11 cellular contexts compared by ENCODE assay signal in genomic region chr19:821976-822773, GRCh38. TPM values are rescaled to one million over a fixed set of nuclear protein-coding genes. Genes with fewer than 3 reads are reported as not detected.
A peak's percentile ranks its signal among the peaks of the same experiment; 100 is the strongest.
DNase-seq lines count a peak whose midpoint lies in the region; ATAC-seq and TF ChIP-seq lines count a peak whose summit lies in the region.
"Had no signal": no experiment of that assay in that cellular context is flagged by ENCODE, and none has a peak within 500 bp of the region (broad histone marks: within the 10 kb centered on the region; RNA-seq: fewer than 3 reads in every experiment).

No MANE protein-coding gene starts in this region.

- H3K4me1 Mint-ChIP-seq in type B pancreatic cell (ENCODE audit: unreplicated experiment) = no peaks in the 10 kb centered on the region

- H3K27me3 ChIP-seq in cardiac muscle cell = no peaks in the 10 kb centered on the region

- no peaks in the 10 kb centered on the region for H3K9me3 Mint-ChIP-seq in type B pancreatic cell

- H3K36me3 Mint-ChIP-seq in type B pancreatic cell = no peaks in the 10 kb centered on the region

- no peak for TF ChIP-seq CTCF in cardiac muscle cell (IDR thresholded peaks at IDR 0.05; ENCODE audit: low read depth, low read length)
- TF ChIP-seq CTCF in WI38 (IDR thresholded peaks at IDR 0.05; ENCODE audit: low read depth, low read length) = no peak
- no peak for TF ChIP-seq CTCF in type B pancreatic cell (conservative IDR thresholded peaks at IDR 0.05)

- no peaks in the 10 kb centered on the region for H3K9me3 ChIP-seq in cardiac muscle cell (ENCODE audit: low read depth)
- H3K9me3 ChIP-seq: BLaER1 treated with 17β-estradiol and CSF1 and Interleukin-3, amounts not matched to agents 10 nM and 100 nM had no signal

- intact Hi-C loops in left ventricle myocardium superior (cut with micrococcal nuclease) = no loop called here

- no peaks in the 10 kb centered on the region for H3K36me3 ChIP-seq in cardiac muscle cell
- H3K36me3 ChIP-seq: BLaER1 treated with 17β-estradiol and CSF1 and Interleukin-3, amounts not matched to agents 10 nM and 100 nM had no signal

- no peak for ATAC-seq in left ventricle myocardium superior
- no peak for ATAC-seq in HG03097 (IDR thresholded peaks at IDR 0.05; ENCODE audit: low FRiP score, unreplicated experiment)

- H3K4me3 ChIP-seq in cardiac muscle cell (peak overlapping the region; percentile 97), WI38 (ENCODE audit: low read depth, low read length) (peak overlapping the region; percentile 54; the same call in 1 of the 2 replicates)
- H3K4me3 ChIP-seq: BLaER1 treated with 17β-estradiol and CSF1 and Interleukin-3, amounts not matched to agents 10 nM and 100 nM had no signal

- no peaks in the 10 kb centered on the region for H3K27me3 Mint-ChIP-seq in type B pancreatic cell

- peak overlapping the region; percentile 63 for H3K4me3 Mint-ChIP-seq in type B pancreatic cell

- no peak overlapping the region for H3K27ac ChIP-seq in cardiac muscle cell
- H3K27ac ChIP-seq: BLaER1 treated with 17β-estradiol and CSF1 and Interleukin-3, amounts not matched to agents 10 nM and 100 nM had no signal

- peak in 1 of 2 donors; percentile 71 for DNase-seq in cardiac muscle cell (ENCODE audit: low read depth in 1 of 2, low spot score in 1 of 2)
- DNase-seq in left ventricle myocardium superior = no peak
- peak; percentile 90 for DNase-seq in left kidney (ENCODE audit: low read depth, low spot score)
- peak; percentile 78 for DNase-seq in type B pancreatic cell (ENCODE audit: extremely low spot score, unreplicated experiment)
- DNase-seq in AML-193 (lab: John Stamatoyannopoulos, UW) = no peak
- no peak for DNase-seq in activated gamma-delta T cell treated with Interleukin-2 at 50 U/mL for 16 hours
- DNase-seq: NCI-H1105 treated with DMSO at 0.1 percent for 48 hours had no signal

- no peaks in the 10 kb centered on the region for H3K4me1 ChIP-seq in cardiac muscle cell (ENCODE audit: low read depth)

- no peak overlapping the region for H3K27ac Mint-ChIP-seq in type B pancreatic cell

RNA-seq across cellular contexts. Expression of gene PLPPR3, which starts 0.4 kb away (rescaled TPM):
- 70.8 and 88.2 TPM in 2 replicates for total RNA-seq in cardiac muscle cell
- polyA plus RNA-seq in cardiac muscle cell = 65.7 and 92.9 TPM in 2 replicates
- not detected for total RNA-seq in left ventricle myocardium superior
- total RNA-seq in type B pancreatic cell (ENCODE audit: low replicate concordance) = 9.9 and 29.2 TPM in 2 replicates

RNA-seq across cellular contexts. Expression of gene AZU1, which starts 5.5 kb away (rescaled TPM):
- 1.4 and 5.7 TPM in 2 replicates for total RNA-seq in cardiac muscle cell
- polyA plus RNA-seq in cardiac muscle cell = 1.5 and 5.6 TPM in 2 replicates
- not detected for total RNA-seq in left ventricle myocardium superior
- total RNA-seq in type B pancreatic cell (ENCODE audit: low replicate concordance) = 0.41 TPM in 1 of 2 replicates, not detected in the other
- total RNA-seq: SK-MEL-5 had no signal

RNA-seq across cellular contexts. Expression of gene PRTN3, which starts 18.6 kb away (rescaled TPM):
- total RNA-seq in cardiac muscle cell (0.60 TPM in 1 of 2 replicates, not detected in the other), left ventricle myocardium superior (not detected), type B pancreatic cell (ENCODE audit: low replicate concordance) (0.45 TPM in 1 of 2 replicates, not detected in the other)
- 0.44 and 0.57 TPM in 2 replicates for polyA plus RNA-seq in cardiac muscle cell
- total RNA-seq: SK-MEL-5 had no signal

RNA-seq across cellular contexts. Expression of gene PTBP1, which starts 24.9 kb away (rescaled TPM):
- total RNA-seq in cardiac muscle cell = 92.0 and 92.7 TPM in 2 replicates
- 110 and 111 TPM in 2 replicates for polyA plus RNA-seq in cardiac muscle cell
- 58.1 TPM for total RNA-seq in left ventricle myocardium superior
- total RNA-seq in type B pancreatic cell (ENCODE audit: low replicate concordance) = 416 and 496 TPM in 2 replicates

RNA-seq across cellular contexts. Expression of gene ELANE, which starts 29.9 kb away (rescaled TPM):
- total RNA-seq in cardiac muscle cell (not detected in 2 replicates), left ventricle myocardium superior (1.5 TPM), type B pancreatic cell (ENCODE audit: low replicate concordance) (not detected in 2 replicates)
- polyA plus RNA-seq in cardiac muscle cell = not detected in 2 replicates
- total RNA-seq: SK-MEL-5 had no signal

Comparison
In these comparisons a context has a peak if more than half of its experiments do, and no peak if none do; other contexts are left out.
1. RNA of gene PLPPR3, which starts 0.4 kb away (total RNA-seq): 70.8 to 88.2 TPM in cardiac muscle cell and 9.9 to 29.2 TPM in type B pancreatic cell; not detected in left ventricle myocardium superior (single experiment); every median in the first group is over 10 times any median in the second.
2. DNase-seq: peak in left kidney (single experiment) and type B pancreatic cell (single experiment); none in left ventricle myocardium superior (single experiment), AML-193 (0 of 2) and activated gamma-delta T cell treated with Interleukin-2 at 50 U/mL for 16 hours (single experiment).